Comparison of ENCODE assay signal across 7 cellular contexts in the genomic region with DNA sequence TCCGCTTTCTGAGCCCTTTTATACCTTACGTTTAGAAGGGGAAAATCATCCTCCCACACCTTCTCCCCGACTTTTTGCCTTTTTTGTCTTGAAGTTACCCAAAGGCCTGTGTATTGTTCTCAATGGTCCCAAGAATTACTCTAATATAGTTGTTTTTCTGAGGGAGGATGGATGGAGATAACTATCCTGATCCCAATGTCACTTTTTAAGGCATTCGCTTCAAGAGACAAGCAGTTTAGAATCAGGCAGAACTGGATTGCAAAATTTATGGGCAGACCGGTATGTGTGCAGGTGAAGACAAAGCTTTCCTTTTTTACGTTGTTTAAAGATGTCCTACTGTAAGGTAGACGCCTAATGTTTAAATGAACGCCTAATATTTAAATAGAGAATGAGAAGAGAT. TPM values are rescaled to one million over a fixed set of nuclear protein-coding genes. Genes with fewer than 3 reads are reported as not detected.
DNase-seq lines count a peak whose midpoint lies in the region; ATAC-seq, FAIRE-seq and TF ChIP-seq lines count a peak whose summit lies in the region.
"Not testable (repeated sequence)": the region's sequence is repeated elsewhere in the genome, so short reads cannot be mapped to it uniquely, and the experiment has no call there.

No MANE protein-coding gene starts in this region.

- POLR2A ChIA-PET in activated CD4-positive, alpha-beta memory T cell treated with anti-CD3 and anti-CD28 coated beads for 36 hours (lab: Charles Lee) = not testable (repeated sequence)

- H3K4me1 ChIP-seq in heart left ventricle = peaks cover 0 to 29% (median 17%) of the 10 kb centered on the region in 12 donors
- H3K4me1 ChIP-seq in mucosa of descending colon (ENCODE audit: low read depth) = not testable (repeated sequence)
- H3K4me1 ChIP-seq in gastrocnemius medialis = peaks cover 25 to 27% of the 10 kb centered on the region in 2 donors

- CTCF ChIA-PET in activated CD4-positive, alpha-beta memory T cell treated with anti-CD3 and anti-CD28 coated beads for 36 hours (lab: Charles Lee) = not testable (repeated sequence)

- H3K27ac Mint-ChIP-seq in activated CD4-positive, alpha-beta memory T cell treated with anti-CD3 and anti-CD28 coated beads for 36 hours = peak overlapping the region; percentile 92

- not testable (repeated sequence) for H3K9me3 ChIP-seq in heart left ventricle, mucosa of descending colon, gastrocnemius medialis

- H3K4me1 Mint-ChIP-seq in activated CD4-positive, alpha-beta memory T cell treated with anti-CD3 and anti-CD28 coated beads for 36 hours (ENCODE audit: low read depth) = peaks cover 32% of the 10 kb centered on the region

- H3K27me3 Mint-ChIP-seq in activated CD4-positive, alpha-beta memory T cell treated with anti-CD3 and anti-CD28 coated beads for 36 hours = not testable (repeated sequence)

- intact Hi-C loops in activated CD4-positive, alpha-beta memory T cell treated with anti-CD3 and anti-CD28 coated beads for 36 hours (cut with micrococcal nuclease) = loop anchor here (5.0 to 10.0 kb wide), 4 partner anchors 414 to 899 kb away; a partner anchor contains a TSS
- intact Hi-C loops in heart left ventricle (cut with DNase I) (loop anchor here in 3 of 10 donors (5.0 to 10.0 kb wide), 6 partner anchors 41 to 326 kb away; a partner anchor contains a TSS), gastrocnemius medialis (cut with DNase I; ENCODE audit: low total_unique reads) (loop anchor here (5.0 kb wide), 3 partner anchors 106 to 324 kb away; a partner anchor contains a TSS)
- intact Hi-C loops in mucosa of descending colon (cut with DNase I, micrococcal nuclease) = not testable (repeated sequence)

- peak overlapping the region; percentile 71 to 98 (median 86) for H3K27ac ChIP-seq in heart left ventricle
- peak overlapping the region; percentile 90 to 99 (median 94) for H3K27ac ChIP-seq in gastrocnemius medialis

- peak; percentile 18 for FAIRE-seq in GM18507 (lab: Jason Lieb, UNC)

- not testable (repeated sequence) for TF ChIP-seq POLR2A in heart left ventricle (IDR thresholded peaks at IDR 0.05); gastrocnemius medialis (IDR thresholded peaks at IDR 0.05)

- TF ChIP-seq CTCF in heart left ventricle (IDR thresholded peaks at IDR 0.05); mucosa of descending colon (IDR thresholded peaks at IDR 0.05); gastrocnemius medialis (IDR thresholded peaks at IDR 0.05 in 4 of 5, conservative IDR thresholded peaks at IDR 0.05 in 1 of 5): not testable (repeated sequence)

- H3K36me3 Mint-ChIP-seq in activated CD4-positive, alpha-beta memory T cell treated with anti-CD3 and anti-CD28 coated beads for 36 hours = not testable (repeated sequence)

- ATAC-seq in heart left ventricle, gastrocnemius medialis: not testable (repeated sequence)
- ATAC-seq in mucosa of descending colon = peak; percentile 8

- H3K36me3 ChIP-seq in heart left ventricle; mucosa of descending colon (ENCODE audit: low read depth); gastrocnemius medialis: not testable (repeated sequence)

- 5 to 8% (median 6%) methylated on average over 6 to 8 of the region's 8 CpGs for whole genome bisulfite sequencing in heart left ventricle, 4 donors

- peak overlapping the region; percentile 98 for H3K4me3 Mint-ChIP-seq in activated CD4-positive, alpha-beta memory T cell treated with anti-CD3 and anti-CD28 coated beads for 36 hours

- in situ Hi-C loops in gastrocnemius medialis (cut with MboI; ENCODE audit: low sequenced_read_pairs in 4 of 4) = loop anchor here in 1 of 4 donors (10.0 kb wide), 1 partner anchor 332 kb away; no protein-coding TSS in a partner anchor

- H3K27me3 ChIP-seq in heart left ventricle, gastrocnemius medialis: not testable (repeated sequence)

- H3K4me3 ChIP-seq in heart left ventricle (peak overlapping the region; percentile 61 to 85 (median 70)), mucosa of descending colon (peak overlapping the region; percentile 50), gastrocnemius medialis (peak overlapping the region; percentile 83 to 100 (median 92))

- H3K9me3 Mint-ChIP-seq in activated CD4-positive, alpha-beta memory T cell treated with anti-CD3 and anti-CD28 coated beads for 36 hours = not testable (repeated sequence)

- DNase-seq in GM18507 (ENCODE audit: extremely low spot score, insufficient read length, low read depth); activated CD4-positive, alpha-beta memory T cell treated with anti-CD3 and anti-CD28 coated beads for 36 hours; heart left ventricle; gastrocnemius medialis: not testable (repeated sequence)
- DNase-seq in NCI-H1417 (lab: John Stamatoyannopoulos, UW) (peak in 2 of 3 experiments; percentile 11 to 41), mucosa of descending colon (peak in 1 of 3 donors; percentile 7)
- DNase-seq in central memory CD4-positive, alpha-beta T cell = peak; percentile 0

RNA-seq across cellular contexts. Expression of a gene that starts 0.7 kb away (rescaled TPM):
- total RNA-seq in activated CD4-positive, alpha-beta memory T cell treated with anti-CD3 and anti-CD28 coated beads for 36 hours = 1 to 10 TPM; 5.2 to 6.6 TPM
- 10 to 100 TPM in 2 of 9 donors, 1 to 10 TPM in 7; 2.2 to 12.2 (median 7.4) TPM for total RNA-seq in heart left ventricle
- 1 to 10 TPM in 1 of 2 donors, under 1 TPM in 1; 0.79 to 2.3 TPM for polyA plus RNA-seq in heart left ventricle
- total RNA-seq in mucosa of descending colon = 10 to 100 TPM in 1 of 3 donors, 1 to 10 TPM in 2; 7.0 to 12.3 (median 9.8) TPM
- 10 to 100 TPM in 1 of 4 donors, 1 to 10 TPM in 3; 2.2 to 12.2 (median 4.0) TPM for total RNA-seq in gastrocnemius medialis

RNA-seq across cellular contexts. Expression of a gene that starts 1.4 kb away (rescaled TPM):
- total RNA-seq in activated CD4-positive, alpha-beta memory T cell treated with anti-CD3 and anti-CD28 coated beads for 36 hours = 10 to 100 TPM; 86.1 to 97.8 TPM
- total RNA-seq in heart left ventricle = 10 to 100 TPM; 12.9 to 56.3 (median 42.3) TPM
- 10 to 100 TPM; 17.3 to 23.2 TPM for polyA plus RNA-seq in heart left ventricle
- 10 to 100 TPM; 30.4 to 44.3 (median 32.8) TPM for total RNA-seq in mucosa of descending colon
- 10 to 100 TPM in 3 of 4 donors, 1 to 10 TPM in 1; 5.3 to 83.2 (median 18.7) TPM for total RNA-seq in gastrocnemius medialis

RNA-seq across cellular contexts. Expression of a gene that starts 41.3 kb away (rescaled TPM):
- total RNA-seq in activated CD4-positive, alpha-beta memory T cell treated with anti-CD3 and anti-CD28 coated beads for 36 hours = 1 to 10 TPM; 5.8 to 6.0 TPM
- total RNA-seq in heart left ventricle = 1 to 10 TPM; 4.1 to 9.2 (median 6.1) TPM
- polyA plus RNA-seq in heart left ventricle = 1 to 10 TPM; 1.5 to 2.1 TPM
- 10 to 100 TPM in 1 of 3 donors, 1 to 10 TPM in 2; 1.6 to 12.7 (median 2.6) TPM for total RNA-seq in mucosa of descending colon
- 1 to 10 TPM; 2.6 to 7.4 (median 4.8) TPM for total RNA-seq in gastrocnemius medialis
